In genomic region chrX:73965833-73966232, GRCh38 we compare ENCODE assay signal across 1 cellular context.
TF ChIP-seq lines count a peak whose summit lies in the region.

No MANE protein-coding gene starts in this region.

TF ChIP-seq in H1, 55 proteins besides CTCF, POLR2A, EP300 and RAD21:
- TF ChIP-seq EZH2 (IDR thresholded peaks at IDR 0.05; ENCODE audit: low read depth, low read length, severe bottlenecking) (no peak), NANOG (IDR thresholded peaks at IDR 0.05; ENCODE audit: insufficient read depth, low read depth, low read length, poor library complexity, severe bottlenecking) (peak; percentile 29)
